ENCODE assay signal across 35 cellular contexts in genomic region chr18:76149728-76150127, GRCh38.
"Had no signal": no experiment of that assay in that cellular context is flagged by ENCODE, and none has a peak within 500 bp of the region (broad histone marks: within the 10 kb centered on the region; RNA-seq: fewer than 3 reads in every experiment).

No MANE protein-coding gene starts in this region.

- H3K27me3 ChIP-seq: adrenal gland, body of pancreas, esophagus squamous epithelium had no signal

- H3K9me3 ChIP-seq: adrenal gland, body of pancreas, esophagus squamous epithelium had no signal

- H3K36me3 Mint-ChIP-seq: activated naive CD4-positive, alpha-beta T cell treated with anti-CD3 and anti-CD28 coated beads, Interleukin-2, amount 50 U/mL, for 24 hours; activated naive CD8-positive, alpha-beta T cell treated with anti-CD3 and anti-CD28 coated beads for 36 hours had no signal

- H3K27me3 Mint-ChIP-seq: activated B cell treated with CpG ODN at 0.5 μM for 24 hours; activated naive CD4-positive, alpha-beta T cell treated with anti-CD3 and anti-CD28 coated beads, Interleukin-2, amount 50 U/mL, for 24 hours; effector memory CD8-positive, alpha-beta T cell had no signal

- H3K4me1 ChIP-seq: adrenal gland, body of pancreas, esophagus squamous epithelium had no signal

- H3K4me3 Mint-ChIP-seq: activated B cell treated with CpG ODN at 0.5 μM for 24 hours; activated CD8-positive, alpha-beta T cell treated with anti-CD3 and anti-CD28 coated beads for 36 hours; activated naive CD4-positive, alpha-beta T cell treated with anti-CD3 and anti-CD28 coated beads for 36 hours; activated naive CD4-positive, alpha-beta T cell treated with anti-CD3 and anti-CD28 coated beads, Interleukin-2, amount 50 U/mL, for 24 hours; activated naive CD8-positive, alpha-beta T cell treated with anti-CD3 and anti-CD28 coated beads for 36 hours; activated naive CD8-positive, alpha-beta T cell treated with anti-CD3 and anti-CD28 coated beads, Interleukin-2, amount 50 U/mL, for 24 hours; activated T-helper 1 cell treated with anti-CD3 and anti-CD28 coated beads, Interleukin-12 subunit alpha, Interleukin-12 subunit beta, Interleukin-2, Interleukin-4 antibody, amounts not matched to agents 30 ng/mL and 10 ng/mL and 1 ng/mL, durations not matched to agents 14 hours and 24 hours and 36 hours; effector memory CD8-positive, alpha-beta T cell; T-helper 17 cell had no signal

- H3K36me3 ChIP-seq: adrenal gland, esophagus squamous epithelium had no signal

- H3K9me3 Mint-ChIP-seq: activated B cell treated with CpG ODN at 0.5 μM for 24 hours; activated CD8-positive, alpha-beta T cell treated with anti-CD3 and anti-CD28 coated beads for 36 hours; activated naive CD4-positive, alpha-beta T cell treated with anti-CD3 and anti-CD28 coated beads for 36 hours; activated naive CD4-positive, alpha-beta T cell treated with anti-CD3 and anti-CD28 coated beads, Interleukin-2, amount 50 U/mL, for 24 hours; activated naive CD8-positive, alpha-beta T cell treated with anti-CD3 and anti-CD28 coated beads for 36 hours; activated naive CD8-positive, alpha-beta T cell treated with anti-CD3 and anti-CD28 coated beads, Interleukin-2, amount 50 U/mL, for 24 hours; activated T-helper 1 cell treated with anti-CD3 and anti-CD28 coated beads, Interleukin-12 subunit alpha, Interleukin-12 subunit beta, Interleukin-2, Interleukin-4 antibody, amounts not matched to agents 30 ng/mL and 10 ng/mL and 1 ng/mL, durations not matched to agents 14 hours and 24 hours and 36 hours; activated T-helper 2 cell treated with anti-CD3 and anti-CD28 coated beads, Interferon-gamma antibody, Interleukin-2, Interleukin-4, amounts not matched to agents 10 μg/mL and 5 μg/mL and 100 μg/mL, durations not matched to agents 14 hours and 24 hours and 36 hours had no signal

- H3K4me3 ChIP-seq: adrenal gland, body of pancreas, esophagus squamous epithelium had no signal

- FAIRE-seq: colon, endothelial cell of umbilical vein, frontal cortex, TTC549 had no signal

- H3K4me1 Mint-ChIP-seq: activated B cell treated with CpG ODN at 0.5 μM for 24 hours; activated naive CD4-positive, alpha-beta T cell treated with anti-CD3 and anti-CD28 coated beads, Interleukin-2, amount 50 U/mL, for 24 hours; activated naive CD8-positive, alpha-beta T cell treated with anti-CD3 and anti-CD28 coated beads for 36 hours; activated naive CD8-positive, alpha-beta T cell treated with anti-CD3 and anti-CD28 coated beads, Interleukin-2, amount 50 U/mL, for 24 hours; T-helper 17 cell had no signal

- DNase-seq: activated B cell treated with CpG ODN at 0.5 μM for 24 hours; activated CD4-positive, alpha-beta T cell treated with anti-CD3 and anti-CD28 coated beads for 48 hours; activated CD4-positive, alpha-beta T cell treated with anti-CD3 and anti-CD28 coated beads, Interleukin-2, amount 50 U/mL, for 1 hour; activated CD4-positive, alpha-beta T cell treated with anti-CD3 and anti-CD28 coated beads, Interleukin-2, amount 50 U/mL, for 48 hours; activated CD8-positive, alpha-beta memory T cell treated with anti-CD3 and anti-CD28 coated beads for 24 hours; activated CD8-positive, alpha-beta T cell treated with anti-CD3 and anti-CD28 coated beads for 36 hours; activated effector memory CD4-positive, alpha-beta T cell treated with anti-CD3 and anti-CD28 coated beads, Interleukin-2, amount 50 U/mL, for 16 hours; activated naive CD4-positive, alpha-beta T cell treated with anti-CD3 and anti-CD28 coated beads for 36 hours; activated naive CD8-positive, alpha-beta T cell treated with anti-CD3 and anti-CD28 coated beads for 36 hours; activated naive CD8-positive, alpha-beta T cell treated with anti-CD3 and anti-CD28 coated beads, Interleukin-2, amount 50 U/mL, for 24 hours; activated T-cell treated with anti-CD3 and anti-CD28 coated beads, Interleukin-2, amount 50 U/mL, for 1 hour; activated T-cell treated with anti-CD3 and anti-CD28 coated beads, Interleukin-2, amount 50 U/mL, for 48 hours; adrenal gland; amygdala; aorta; body of pancreas; caudate nucleus; cortex of kidney; dermis blood vessel endothelial cell; effector CD4-positive, alpha-beta T cell; effector memory CD8-positive, alpha-beta T cell; esophagus squamous epithelium; head of caudate nucleus; T-helper 1 cell; T-helper 17 cell had no signal

- H3K27ac ChIP-seq: adrenal gland, body of pancreas, epithelial cell of prostate, esophagus squamous epithelium, VCaP had no signal

- H3K27ac Mint-ChIP-seq: activated B cell treated with CpG ODN at 0.5 μM for 24 hours; activated CD8-positive, alpha-beta T cell treated with anti-CD3 and anti-CD28 coated beads for 36 hours; activated naive CD4-positive, alpha-beta T cell treated with anti-CD3 and anti-CD28 coated beads for 36 hours; activated naive CD4-positive, alpha-beta T cell treated with anti-CD3 and anti-CD28 coated beads, Interleukin-2, amount 50 U/mL, for 24 hours; activated naive CD8-positive, alpha-beta T cell treated with anti-CD3 and anti-CD28 coated beads for 36 hours; activated naive CD8-positive, alpha-beta T cell treated with anti-CD3 and anti-CD28 coated beads, Interleukin-2, amount 50 U/mL, for 24 hours; activated T-helper 1 cell treated with anti-CD3 and anti-CD28 coated beads, Interleukin-12 subunit alpha, Interleukin-12 subunit beta, Interleukin-2, Interleukin-4 antibody, amounts not matched to agents 30 ng/mL and 10 ng/mL and 1 ng/mL, durations not matched to agents 14 hours and 24 hours and 36 hours; activated T-helper 2 cell treated with anti-CD3 and anti-CD28 coated beads, Interferon-gamma antibody, Interleukin-2, Interleukin-4, amounts not matched to agents 10 μg/mL and 5 μg/mL and 100 μg/mL, durations not matched to agents 14 hours and 24 hours and 36 hours; effector memory CD8-positive, alpha-beta T cell; T-helper 17 cell had no signal

- ATAC-seq: activated CD4-positive, CD25-positive, alpha-beta regulatory T cell treated with anti-CD3 and anti-CD28 coated beads, Interleukin-2, amount 50 U/mL, for 24 hours; activated CD8-positive, alpha-beta T cell treated with anti-CD3 and anti-CD28 coated beads for 36 hours; activated naive CD8-positive, alpha-beta T cell treated with anti-CD3 and anti-CD28 coated beads, Interleukin-2, amount 50 U/mL, for 24 hours; body of pancreas; effector memory CD8-positive, alpha-beta T cell; T-helper 17 cell had no signal
